In the genomic region with DNA sequence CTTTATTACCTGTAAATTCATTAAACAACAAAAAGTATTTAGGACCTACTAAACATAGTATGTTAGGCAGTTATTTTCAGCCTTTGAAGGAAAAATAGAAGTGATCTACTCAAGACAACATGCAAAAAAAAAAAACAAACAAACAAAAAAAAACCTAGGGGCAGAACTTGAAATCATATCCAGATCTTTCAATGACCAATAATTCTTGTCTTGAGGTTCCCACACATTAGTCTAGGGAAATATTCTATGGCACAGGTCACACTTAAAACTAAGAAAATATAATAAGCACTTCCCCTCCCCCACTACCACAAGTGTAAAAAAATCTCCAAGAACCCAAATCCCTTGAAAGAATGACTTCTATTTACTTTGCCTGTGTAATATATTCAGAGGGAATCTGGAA, we compare ENCODE assay signal across 1 cellular context.
TF ChIP-seq lines count a peak whose summit lies in the region.

No MANE protein-coding gene starts in this region.

TF ChIP-seq in endothelial cell of umbilical vein, 7 proteins besides CTCF, POLR2A, EP300 and RAD21:
- TF ChIP-seq FOS (IDR thresholded peaks at IDR 0.05; ENCODE audit: borderline replicate concordance, insufficient read depth, low read length) (no peak), EZH2 (IDR thresholded peaks at IDR 0.05; ENCODE audit: borderline replicate concordance, low read depth, low read length, severe bottlenecking) (no peak), JUN (IDR thresholded peaks at IDR 0.05; ENCODE audit: borderline replicate concordance, insufficient read depth, insufficient read length, low read depth) (no peak), POLR2AphosphoS5 (IDR thresholded peaks at IDR 0.05; ENCODE audit: insufficient read depth, low read depth, low read length) (no peak), GATA2 (IDR thresholded peaks at IDR 0.05; ENCODE audit: insufficient read depth, insufficient read length, low read depth, low read length) (no peak), MYC (IDR thresholded peaks at IDR 0.05; ENCODE audit: low read depth, low read length) (no peak)
- TF ChIP-seq, protein P1, sequence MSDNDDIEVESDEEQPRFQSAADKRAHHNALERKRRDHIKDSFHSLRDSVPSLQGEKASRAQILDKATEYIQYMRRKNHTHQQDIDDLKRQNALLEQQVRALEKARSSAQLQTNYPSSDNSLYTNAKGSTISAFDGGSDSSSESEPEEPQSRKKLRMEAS (IDR thresholded peaks at IDR 0.05; ENCODE audit: insufficient read depth, insufficient read length) = no peak
